Comparison of ENCODE assay signal across 1 cellular context in the genomic region with DNA sequence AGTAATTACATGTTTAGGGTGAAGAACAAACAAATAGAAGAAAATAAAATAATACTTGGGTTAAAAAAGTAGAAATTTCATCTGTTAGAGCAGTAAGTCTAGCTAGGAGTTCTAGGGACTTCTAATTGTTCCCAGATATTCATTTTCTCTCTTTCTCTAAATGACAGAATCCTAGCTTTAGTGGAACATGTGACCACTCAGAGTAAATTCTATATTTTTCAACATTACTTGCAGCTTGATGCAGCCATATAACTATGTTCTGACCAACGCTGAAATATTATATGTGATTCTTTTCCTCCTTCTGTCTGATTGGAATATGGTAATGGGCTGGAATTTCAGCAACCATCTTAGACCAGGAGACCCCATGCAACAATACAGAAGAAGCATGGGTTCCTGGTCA.
TF ChIP-seq lines count a peak whose summit lies in the region.

No MANE protein-coding gene starts in this region.

TF ChIP-seq in SK-N-SH treated with all-trans-retinoic acid at 6 μM for 48 hours, 23 proteins besides CTCF, POLR2A, EP300 and RAD21 (continued from another document):
- TF ChIP-seq, protein P1, sequence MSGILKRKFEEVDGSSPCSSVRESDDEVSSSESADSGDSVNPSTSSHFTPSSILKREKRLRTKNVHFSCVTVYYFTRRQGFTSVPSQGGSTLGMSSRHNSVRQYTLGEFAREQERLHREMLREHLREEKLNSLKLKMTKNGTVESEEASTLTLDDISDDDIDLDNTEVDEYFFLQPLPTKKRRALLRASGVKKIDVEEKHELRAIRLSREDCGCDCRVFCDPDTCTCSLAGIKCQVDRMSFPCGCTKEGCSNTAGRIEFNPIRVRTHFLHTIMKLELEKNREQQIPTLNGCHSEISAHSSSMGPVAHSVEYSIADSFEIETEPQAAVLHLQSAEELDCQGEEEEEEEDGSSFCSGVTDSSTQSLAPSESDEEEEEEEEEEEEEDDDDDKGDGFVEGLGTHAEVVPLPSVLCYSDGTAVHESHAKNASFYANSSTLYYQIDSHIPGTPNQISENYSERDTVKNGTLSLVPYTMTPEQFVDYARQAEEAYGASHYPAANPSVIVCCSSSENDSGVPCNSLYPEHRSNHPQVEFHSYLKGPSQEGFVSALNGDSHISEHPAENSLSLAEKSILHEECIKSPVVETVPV (CRISPR knock-in tag; IDR thresholded peaks at IDR 0.05): no peak
- TF ChIP-seq RARB (CRISPR knock-in tag; IDR thresholded peaks at IDR 0.05) (no peak), TCF4 (CRISPR knock-in tag; IDR thresholded peaks at IDR 0.05; ENCODE audit: borderline replicate concordance) (no peak), PPARA (CRISPR knock-in tag; IDR thresholded peaks at IDR 0.05; ENCODE audit: borderline replicate concordance) (no peak), ESRRG (CRISPR knock-in tag; IDR thresholded peaks at IDR 0.05) (no peak), CSDC2 (CRISPR knock-in tag; IDR thresholded peaks at IDR 0.05) (no peak), ZNF70 (CRISPR knock-in tag; IDR thresholded peaks at IDR 0.05) (no peak), BACH2 (CRISPR knock-in tag; IDR thresholded peaks at IDR 0.05; ENCODE audit: borderline replicate concordance) (no peak)
